In the genomic region with DNA sequence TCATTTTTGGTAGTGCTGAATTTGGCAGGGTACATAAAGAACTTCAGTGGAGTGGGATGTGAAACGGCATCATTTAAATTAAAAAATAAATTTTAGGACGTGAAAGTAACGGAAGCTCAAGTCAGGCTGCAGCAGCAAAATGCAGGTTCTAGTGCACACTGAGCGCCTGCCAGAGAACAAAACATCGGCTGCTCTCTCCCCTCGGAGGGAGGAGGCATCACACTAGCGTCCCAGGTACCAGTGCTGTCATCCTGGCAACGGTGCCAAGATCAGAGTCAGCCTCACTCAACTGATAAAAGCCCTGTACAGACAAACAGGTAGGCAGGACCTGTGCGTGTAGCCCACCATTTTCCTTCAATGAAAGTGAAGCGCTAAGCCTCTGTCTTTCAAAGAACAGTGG, we compare ENCODE assay signal across 20 cellular contexts.
"Had no signal": no experiment of that assay in that cellular context is flagged by ENCODE, and none has a peak within 500 bp of the region (broad histone marks: within the 10 kb centered on the region; RNA-seq: fewer than 3 reads in every experiment).

No MANE protein-coding gene starts in this region.

- H3K36me3 ChIP-seq: esophagus squamous epithelium, gastrocnemius medialis, right lobe of liver, stomach, suprapubic skin, tibial nerve had no signal

- ATAC-seq: activated naive CD4-positive, alpha-beta T cell treated with anti-CD3 and anti-CD28 coated beads, Interleukin-2, amount 50 U/mL, for 72 hours; activated T-helper 17 cell treated with anti-CD3 and anti-CD28 coated beads, Interleukin-2, amount 50 U/mL, for 72 hours; gastrocnemius medialis; left cardiac atrium; natural killer cell treated with Interleukin-12 subunit alpha and Interleukin-12 subunit beta and Interleukin-15 and Interleukin-18, amount 100 ng/mL, for 72 hours; right lobe of liver; stimulated activated memory B cell treated with anti-CD40 and anti-IgM and Interleukin-4, amounts not matched to agents 10 μg/mL and 1 μg/mL and 100 μg/mL, for 72 hours had no signal

- H3K4me3 Mint-ChIP-seq: activated T-cell treated with anti-CD3 and anti-CD28 coated beads, Interleukin-2, amount 50 U/mL, for 24 hours; activated T-helper 17 cell treated with anti-CD3 and anti-CD28 coated beads, Interleukin-2, amount 50 U/mL, for 72 hours; natural killer cell treated with Interleukin-12 subunit alpha and Interleukin-12 subunit beta and Interleukin-15 and Interleukin-18, amount 100 ng/mL, for 72 hours; stimulated activated memory B cell treated with anti-CD40 and anti-IgM and Interleukin-4, amounts not matched to agents 10 μg/mL and 1 μg/mL and 100 μg/mL, for 72 hours had no signal

- DNase-seq: activated CD8-positive, alpha-beta memory T cell treated with anti-CD3 and anti-CD28 coated beads for 24 hours; activated CD8-positive, alpha-beta memory T cell treated with anti-CD3 and anti-CD28 coated beads, Interleukin-2, amount 50 U/mL, for 4 hours; activated T-cell treated with anti-CD3 and anti-CD28 coated beads, Interleukin-2, amount 50 U/mL, for 24 hours; aorta; esophagus squamous epithelium; gastrocnemius medialis; islet precursor cell; left cardiac atrium; right lobe of liver; small intestine; stimulated activated CD4-positive, alpha-beta T cell treated with anti-CD3 and anti-CD28 coated beads, Interleukin-2, amount 100 ng/mL, for 24 hours; stomach had no signal

- H3K27ac Mint-ChIP-seq: activated naive CD4-positive, alpha-beta T cell treated with anti-CD3 and anti-CD28 coated beads, Interleukin-2, amount 50 U/mL, for 72 hours; activated T-cell treated with anti-CD3 and anti-CD28 coated beads, Interleukin-2, amount 50 U/mL, for 24 hours; activated T-helper 17 cell treated with anti-CD3 and anti-CD28 coated beads, Interleukin-2, amount 50 U/mL, for 72 hours; natural killer cell treated with Interleukin-12 subunit alpha and Interleukin-12 subunit beta and Interleukin-15 and Interleukin-18, amount 100 ng/mL, for 72 hours; stimulated activated memory B cell treated with anti-CD40 and anti-IgM and Interleukin-4, amounts not matched to agents 10 μg/mL and 1 μg/mL and 100 μg/mL, for 72 hours had no signal

- H3K9me3 ChIP-seq: esophagus squamous epithelium, gastrocnemius medialis, right lobe of liver, stomach, suprapubic skin, tibial nerve had no signal

- H3K27me3 Mint-ChIP-seq: activated T-cell treated with anti-CD3 and anti-CD28 coated beads, Interleukin-2, amount 50 U/mL, for 24 hours; activated T-helper 17 cell treated with anti-CD3 and anti-CD28 coated beads, Interleukin-2, amount 50 U/mL, for 72 hours; natural killer cell treated with Interleukin-12 subunit alpha and Interleukin-12 subunit beta and Interleukin-15 and Interleukin-18, amount 100 ng/mL, for 72 hours; stimulated activated memory B cell treated with anti-CD40 and anti-IgM and Interleukin-4, amounts not matched to agents 10 μg/mL and 1 μg/mL and 100 μg/mL, for 72 hours had no signal

- H3K4me1 ChIP-seq: gastrocnemius medialis, right lobe of liver had no signal

- H3K9me3 Mint-ChIP-seq: activated naive CD4-positive, alpha-beta T cell treated with anti-CD3 and anti-CD28 coated beads, Interleukin-2, amount 50 U/mL, for 72 hours; activated T-cell treated with anti-CD3 and anti-CD28 coated beads, Interleukin-2, amount 50 U/mL, for 24 hours; activated T-helper 17 cell treated with anti-CD3 and anti-CD28 coated beads, Interleukin-2, amount 50 U/mL, for 72 hours; brain; natural killer cell treated with Interleukin-12 subunit alpha and Interleukin-12 subunit beta and Interleukin-15 and Interleukin-18, amount 100 ng/mL, for 72 hours; stimulated activated memory B cell treated with anti-CD40 and anti-IgM and Interleukin-4, amounts not matched to agents 10 μg/mL and 1 μg/mL and 100 μg/mL, for 72 hours had no signal

- H3K4me3 ChIP-seq: dorsolateral prefrontal cortex, esophagus squamous epithelium, gastrocnemius medialis, right lobe of liver, stomach, suprapubic skin, tibial nerve had no signal

- H3K36me3 Mint-ChIP-seq: activated naive CD4-positive, alpha-beta T cell treated with anti-CD3 and anti-CD28 coated beads, Interleukin-2, amount 50 U/mL, for 72 hours; brain; natural killer cell treated with Interleukin-12 subunit alpha and Interleukin-12 subunit beta and Interleukin-15 and Interleukin-18, amount 100 ng/mL, for 72 hours had no signal

- H3K27me3 ChIP-seq: dorsolateral prefrontal cortex, esophagus squamous epithelium, gastrocnemius medialis, right lobe of liver, stomach, suprapubic skin, tibial nerve had no signal

- H3K27ac ChIP-seq: esophagus squamous epithelium, gastrocnemius medialis, right lobe of liver, stomach, suprapubic skin, tibial nerve had no signal
